In genomic region chr9:5626727-5627634, GRCh38 we compare ENCODE assay signal across 1 cellular context.
TF ChIP-seq lines count a peak whose summit lies in the region.

No MANE protein-coding gene starts in this region.

TF ChIP-seq in H1, 55 proteins besides CTCF, POLR2A, EP300 and RAD21 (continued from another document):
- TF ChIP-seq SIX5 (IDR thresholded peaks at IDR 0.05; ENCODE audit: low read depth, low read length) (no peak), HDAC6 (IDR thresholded peaks at IDR 0.05; ENCODE audit: low read depth, low read length) (no peak), CHD7 (IDR thresholded peaks at IDR 0.05; ENCODE audit: insufficient replicate concordance, low read length) (no peak), POLR2AphosphoS5 (IDR thresholded peaks at IDR 0.05; ENCODE audit: low read depth, low read length) (no peak), SP4 (IDR thresholded peaks at IDR 0.05; ENCODE audit: low read length) (no peak), JUND (IDR thresholded peaks at IDR 0.05; ENCODE audit: low read length) (no peak), POU5F1 (IDR thresholded peaks at IDR 0.05; ENCODE audit: low read depth, low read length) (no peak), GABPA (IDR thresholded peaks at IDR 0.05; ENCODE audit: borderline replicate concordance, insufficient read depth, low read length) (no peak), CEBPB (IDR thresholded peaks at IDR 0.05; ENCODE audit: low read depth, low read length) (no peak), CREB1 (IDR thresholded peaks at IDR 0.05) (no peak), SUZ12 (IDR thresholded peaks at IDR 0.05; ENCODE audit: low read length) (no peak)
